26 cellular contexts compared by ENCODE assay signal in the genomic region with DNA sequence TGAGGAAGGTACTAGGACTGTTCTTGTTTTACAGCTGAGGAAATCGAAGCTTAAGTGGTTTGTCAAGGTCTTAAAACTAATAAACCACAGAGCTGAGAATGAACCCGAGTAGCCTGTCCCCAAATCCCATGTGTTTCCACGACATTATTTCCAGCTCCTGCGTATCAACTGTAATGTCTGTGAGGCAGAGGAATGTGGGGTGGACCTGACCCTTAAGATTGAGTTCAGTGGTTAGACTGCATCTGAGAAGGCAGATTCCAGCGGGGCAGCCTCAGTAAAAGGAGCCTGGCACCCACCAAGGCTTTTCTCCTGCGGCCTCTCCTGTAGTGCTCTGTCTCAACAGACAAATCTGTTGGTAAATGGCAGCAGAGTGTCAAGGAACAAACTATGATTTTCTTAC.
DNase-seq lines count a peak whose midpoint lies in the region; ATAC-seq and TF ChIP-seq lines count a peak whose summit lies in the region.
"Had no signal": no experiment of that assay in that cellular context is flagged by ENCODE, and none has a peak within 500 bp of the region (broad histone marks: within the 10 kb centered on the region; RNA-seq: fewer than 3 reads in every experiment).

No MANE protein-coding gene starts in this region.

- H3K36me3 ChIP-seq in SK-N-SH (replicated peaks in 1 of 2; ENCODE audit: control insufficient read depth in 1 of 2, insufficient read depth in 2 of 2, low read length in 1 of 2) (no peaks in the 10 kb centered on the region), smooth muscle cell (ENCODE audit: low read depth) (no peaks in the 10 kb centered on the region), ascending aorta (no peaks in the 10 kb centered on the region)
- H3K36me3 ChIP-seq: SJCRH30 had no signal

- no peak for TF ChIP-seq CTCF in SK-N-SH (IDR thresholded peaks at IDR 0.05)
- no peak for TF ChIP-seq CTCF in smooth muscle cell (IDR thresholded peaks at IDR 0.05; ENCODE audit: borderline replicate concordance, insufficient read depth, poor library complexity, severe bottlenecking)
- TF ChIP-seq CTCF in ascending aorta (IDR thresholded peaks at IDR 0.05), result no peak

- H3K79me2 ChIP-seq in SK-N-SH (ENCODE audit: insufficient read depth) (no peaks in the 10 kb centered on the region), smooth muscle cell (ENCODE audit: low read depth) (no peaks in the 10 kb centered on the region)

- no peak overlapping the region for H3K4me2 ChIP-seq in SK-N-SH
- peak overlapping the region; percentile 71 for H3K4me2 ChIP-seq in smooth muscle cell
- H3K4me2 ChIP-seq: PC-9 had no signal

- H4K20me1 ChIP-seq in SK-N-SH (ENCODE audit: insufficient read depth), result no peaks in the 10 kb centered on the region
- no peaks in the 10 kb centered on the region for H4K20me1 ChIP-seq in smooth muscle cell (ENCODE audit: low read depth)

- intact Hi-C loops in ascending aorta (cut with DNase I), result no loop called here

- H3K27ac ChIP-seq in SK-N-SH (ENCODE audit: low read depth in 2 of 2, low read length in 1 of 2), result no peak overlapping the region
- H3K27ac ChIP-seq in caudate nucleus (ENCODE audit: low read depth, low read length), result peak overlapping the region; percentile 61
- H3K27ac ChIP-seq in smooth muscle cell (ENCODE audit: low read depth), result peak overlapping the region; percentile 86
- no peak overlapping the region for H3K27ac ChIP-seq in substantia nigra (ENCODE audit: low read depth, low read length, poor library complexity, severe bottlenecking)
- H3K27ac ChIP-seq in ascending aorta, result no peak overlapping the region
- H3K27ac ChIP-seq: HL-60, PC-9, SJCRH30 had no signal

- no peak for TF ChIP-seq EP300 in SK-N-SH (IDR thresholded peaks at IDR 0.05; ENCODE audit: borderline replicate concordance in 1 of 2, low read depth in 1 of 2, low read length in 1 of 2)

- H3K9me2 ChIP-seq in SK-N-SH, result no peaks in the 10 kb centered on the region

- H3K27me3 ChIP-seq in SK-N-SH (ENCODE audit: insufficient read depth) (no peaks in the 10 kb centered on the region), smooth muscle cell (ENCODE audit: low read depth) (no peaks in the 10 kb centered on the region), ascending aorta (no peaks in the 10 kb centered on the region)
- H3K27me3 ChIP-seq: SJCRH30 had no signal

- H3K4me1 ChIP-seq in SK-N-SH (ENCODE audit: control insufficient read depth in 1 of 2, insufficient read depth in 2 of 2, low read depth in 1 of 2, low read length in 1 of 2) (no peaks in the 10 kb centered on the region), smooth muscle cell (ENCODE audit: low read depth) (peaks cover 6% of the 10 kb centered on the region), ascending aorta (no peaks in the 10 kb centered on the region)

- H2AFZ ChIP-seq in SK-N-SH (ENCODE audit: low read depth) (no peak overlapping the region), smooth muscle cell (ENCODE audit: low read depth) (peak overlapping the region; percentile 23)
- H2AFZ ChIP-seq: PC-9 had no signal

- H3K4me3 ChIP-seq in SK-N-SH (ENCODE audit: low read depth in 2 of 2, low read length in 1 of 2) (no peak overlapping the region), smooth muscle cell (no peak overlapping the region), ascending aorta (no peak overlapping the region)
- H3K4me3 ChIP-seq: PC-9, SJCRH30 had no signal

- no peak for DNase-seq in SK-N-SH
- no peak for DNase-seq in caudate nucleus (lab: John Stamatoyannopoulos, UW)
- peak; percentile 65 for DNase-seq in myocyte (ENCODE audit: low read depth)
- no peak for DNase-seq in smooth muscle cell (lab: John Stamatoyannopoulos, UW; ENCODE audit: unreplicated experiment)
- no peak for DNase-seq in activated CD4-positive, alpha-beta T cell treated with anti-CD3 and anti-CD28 coated beads for 1 hour
- DNase-seq in substantia nigra (lab: John Stamatoyannopoulos, UW), result no peak
- no peak for DNase-seq in ascending aorta (ENCODE audit: low spot score in 2 of 2)
- DNase-seq: 8988T; ACHN; DMS153; DND-41; HCEC 1CT; Karpas-422; MV-4-11; NCI-H1105; NCI-H1436 treated with DMSO at 0.1 percent for 48 hours; NCI-H187 treated with DMSO at 0.1 percent for 48 hours; NCI-H2107; NCI-H446 treated with DMSO at 0.1 percent for 48 hours; NCI-H82; NK-92 treated with Interleukin-12 subunit alpha and Interleukin-12 subunit beta, amount 100 ng/mL, for 24 hours; PC-9 had no signal

- POLR2A ChIA-PET in SK-N-SH (lab: Yijun Ruan, JAX), result no interaction called here

- H3K9me3 ChIP-seq in SK-N-SH (peaks cover 8% of the 10 kb centered on the region; the same call in 1 of the 2 replicates), smooth muscle cell (replicated peaks; ENCODE audit: low read depth) (no peaks in the 10 kb centered on the region), ascending aorta (peaks cover 0 to 13% of the 10 kb centered on the region in 2 donors)

- peak; percentile 47; the same call in 1 of the 3 replicates for ATAC-seq in SK-N-SH treated with all-trans-retinoic acid at 6 μM for 48 hours
- ATAC-seq: Right ventricle myocardium inferior had no signal

- 71% methylated on average over 6 of the region's 6 CpGs for WGBS in SK-N-SH (ENCODE audit: low lambda C conversion rate)
- WGBS in smooth muscle cell (ENCODE audit: low lambda C conversion rate), result 25% methylated on average over 6 of the region's 6 CpGs

- no peaks in the 10 kb centered on the region for H3F3A ChIP-seq in SK-N-SH (replicated peaks; ENCODE audit: insufficient read depth)
- no peaks in the 10 kb centered on the region for H3F3A ChIP-seq in smooth muscle cell (ENCODE audit: low read depth)

- CTCF ChIA-PET in SK-N-SH (lab: Yijun Ruan, JAX), result no interaction called here

- no peak overlapping the region for H3K9ac ChIP-seq in SK-N-SH
- peak overlapping the region; percentile 49 for H3K9ac ChIP-seq in smooth muscle cell (ENCODE audit: low read depth)

- TF ChIP-seq RAD21 in SK-N-SH (IDR thresholded peaks at IDR 0.05; ENCODE audit: low read length), result no peak

TF ChIP-seq in SK-N-SH treated with all-trans-retinoic acid at 6 μM for 48 hours, 23 proteins besides CTCF, POLR2A, EP300 and RAD21:
- TF ChIP-seq, protein P1, sequence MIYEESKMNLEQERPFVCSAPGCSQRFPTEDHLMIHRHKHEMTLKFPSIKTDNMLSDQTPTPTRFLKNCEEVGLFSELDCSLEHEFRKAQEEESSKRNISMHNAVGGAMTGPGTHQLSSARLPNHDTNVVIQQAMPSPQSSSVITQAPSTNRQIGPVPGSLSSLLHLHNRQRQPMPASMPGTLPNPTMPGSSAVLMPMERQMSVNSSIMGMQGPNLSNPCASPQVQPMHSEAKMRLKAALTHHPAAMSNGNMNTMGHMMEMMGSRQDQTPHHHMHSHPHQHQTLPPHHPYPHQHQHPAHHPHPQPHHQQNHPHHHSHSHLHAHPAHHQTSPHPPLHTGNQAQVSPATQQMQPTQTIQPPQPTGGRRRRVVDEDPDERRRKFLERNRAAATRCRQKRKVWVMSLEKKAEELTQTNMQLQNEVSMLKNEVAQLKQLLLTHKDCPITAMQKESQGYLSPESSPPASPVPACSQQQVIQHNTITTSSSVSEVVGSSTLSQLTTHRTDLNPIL (CRISPR knock-in tag; IDR thresholded peaks at IDR 0.05; ENCODE audit: low read depth), result no peak
- no peak for TF ChIP-seq RARB (CRISPR knock-in tag; IDR thresholded peaks at IDR 0.05)
TF ChIP-seq in SK-N-SH treated with all-trans-retinoic acid at 6 μM for 48 hours: peak in this region for 0.

TF ChIP-seq in SK-N-SH, 30 proteins besides CTCF, POLR2A, EP300 and RAD21:
- TF ChIP-seq, protein P2, sequence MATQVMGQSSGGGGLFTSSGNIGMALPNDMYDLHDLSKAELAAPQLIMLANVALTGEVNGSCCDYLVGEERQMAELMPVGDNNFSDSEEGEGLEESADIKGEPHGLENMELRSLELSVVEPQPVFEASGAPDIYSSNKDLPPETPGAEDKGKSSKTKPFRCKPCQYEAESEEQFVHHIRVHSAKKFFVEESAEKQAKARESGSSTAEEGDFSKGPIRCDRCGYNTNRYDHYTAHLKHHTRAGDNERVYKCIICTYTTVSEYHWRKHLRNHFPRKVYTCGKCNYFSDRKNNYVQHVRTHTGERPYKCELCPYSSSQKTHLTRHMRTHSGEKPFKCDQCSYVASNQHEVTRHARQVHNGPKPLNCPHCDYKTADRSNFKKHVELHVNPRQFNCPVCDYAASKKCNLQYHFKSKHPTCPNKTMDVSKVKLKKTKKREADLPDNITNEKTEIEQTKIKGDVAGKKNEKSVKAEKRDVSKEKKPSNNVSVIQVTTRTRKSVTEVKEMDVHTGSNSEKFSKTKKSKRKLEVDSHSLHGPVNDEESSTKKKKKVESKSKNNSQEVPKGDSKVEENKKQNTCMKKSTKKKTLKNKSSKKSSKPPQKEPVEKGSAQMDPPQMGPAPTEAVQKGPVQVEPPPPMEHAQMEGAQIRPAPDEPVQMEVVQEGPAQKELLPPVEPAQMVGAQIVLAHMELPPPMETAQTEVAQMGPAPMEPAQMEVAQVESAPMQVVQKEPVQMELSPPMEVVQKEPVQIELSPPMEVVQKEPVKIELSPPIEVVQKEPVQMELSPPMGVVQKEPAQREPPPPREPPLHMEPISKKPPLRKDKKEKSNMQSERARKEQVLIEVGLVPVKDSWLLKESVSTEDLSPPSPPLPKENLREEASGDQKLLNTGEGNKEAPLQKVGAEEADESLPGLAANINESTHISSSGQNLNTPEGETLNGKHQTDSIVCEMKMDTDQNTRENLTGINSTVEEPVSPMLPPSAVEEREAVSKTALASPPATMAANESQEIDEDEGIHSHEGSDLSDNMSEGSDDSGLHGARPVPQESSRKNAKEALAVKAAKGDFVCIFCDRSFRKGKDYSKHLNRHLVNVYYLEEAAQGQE (IDR thresholded peaks at IDR 0.05; ENCODE audit: low read depth, low read length), result no peak
- TF ChIP-seq FOSL2 (IDR thresholded peaks at IDR 0.05; ENCODE audit: borderline replicate concordance, low read depth), result no peak

Comparison
In these comparisons a context has a peak if more than half of its experiments do, and no peak if none do; other contexts are left out.
1. H3K27ac ChIP-seq: peak in caudate nucleus (single experiment) and smooth muscle cell (single experiment); none in SK-N-SH (0 of 2), substantia nigra (single experiment) and ascending aorta (0 of 2).